Comparison of ENCODE assay signal across 1 cellular context in the genomic region with DNA sequence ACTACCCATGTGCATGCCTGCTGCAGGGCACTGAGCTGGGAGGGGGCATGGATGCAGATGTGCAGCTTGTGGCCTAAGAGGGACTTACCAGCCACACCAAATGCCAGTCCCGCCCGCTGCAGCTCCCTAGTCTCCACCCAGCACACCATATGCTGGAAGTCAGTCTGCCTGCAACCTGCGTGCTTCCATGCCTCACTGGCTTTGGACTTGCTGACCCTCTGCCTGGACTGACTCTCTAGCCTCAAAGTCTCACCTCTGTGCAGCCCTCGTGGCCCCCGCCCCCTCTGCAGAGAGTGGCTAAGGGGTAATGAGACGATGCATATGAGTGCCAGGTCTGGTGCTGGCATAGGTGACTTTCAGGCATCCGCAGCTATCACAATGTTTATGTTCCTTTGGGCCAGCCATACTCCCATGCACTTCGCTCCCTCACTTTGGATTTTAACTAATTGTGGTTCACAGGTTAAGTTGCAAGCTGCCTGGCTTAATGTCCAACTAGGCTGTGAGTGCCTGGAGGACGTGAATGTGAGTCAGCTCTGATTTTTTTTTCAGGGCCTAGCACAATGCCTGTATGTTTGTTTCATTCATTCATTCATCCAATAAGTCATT.
TF ChIP-seq lines count a peak whose summit lies in the region.

No MANE protein-coding gene starts in this region.

TF ChIP-seq in HepG2, 621 proteins besides CTCF, POLR2A, EP300 and RAD21 (continued from another document and continues in another):
- TF ChIP-seq ZFYVE20 (CRISPR knock-in tag; IDR thresholded peaks at IDR 0.05; ENCODE audit: borderline replicate concordance, low read depth) (no peak), SOX13 (IDR thresholded peaks at IDR 0.05) (no peak), SOX13 (CRISPR knock-in tag; conservative IDR thresholded peaks at IDR 0.05 in 1 of 2, IDR thresholded peaks at IDR 0.05 in 1 of 2) (no peak), ZBTB8A (CRISPR knock-in tag; IDR thresholded peaks at IDR 0.05; ENCODE audit: borderline replicate concordance, low read depth) (no peak), EZH2 (conservative IDR thresholded peaks at IDR 0.05; ENCODE audit: low read depth, low read length) (no peak), ZNF589 (CRISPR knock-in tag; conservative IDR thresholded peaks at IDR 0.05) (0 out of 2 replicates have a peak, but pooled peaks have one; percentile 52), KAT7 (CRISPR knock-in tag; IDR thresholded peaks at IDR 0.05; ENCODE audit: borderline replicate concordance) (no peak), ZNF17 (CRISPR knock-in tag; IDR thresholded peaks at IDR 0.05) (no peak), ZBTB3 (CRISPR knock-in tag; IDR thresholded peaks at IDR 0.05; ENCODE audit: borderline replicate concordance, low read depth) (no peak), NFRKB (IDR thresholded peaks at IDR 0.05) (no peak), ZNF496 (CRISPR knock-in tag; IDR thresholded peaks at IDR 0.05; ENCODE audit: insufficient replicate concordance) (no peak), TRIM24 (CRISPR knock-in tag; IDR thresholded peaks at IDR 0.05) (no peak), ZIK1 (CRISPR knock-in tag; IDR thresholded peaks at IDR 0.05; ENCODE audit: borderline replicate concordance, low read depth) (no peak), ZNF10 (CRISPR knock-in tag; IDR thresholded peaks at IDR 0.05; ENCODE audit: borderline replicate concordance, low read depth) (no peak), KDM2A (CRISPR knock-in tag; IDR thresholded peaks at IDR 0.05; ENCODE audit: borderline replicate concordance, low read depth) (0 out of 2 replicates have a peak, but pooled peaks have one; percentile 27), ESRRA (CRISPR knock-in tag; IDR thresholded peaks at IDR 0.05; ENCODE audit: low read depth) (no peak), LCORL (IDR thresholded peaks at IDR 0.05) (no peak), LCORL (CRISPR knock-in tag; IDR thresholded peaks at IDR 0.05) (peak; percentile 63), ZFP36L2 (CRISPR knock-in tag; IDR thresholded peaks at IDR 0.05) (no peak), BRCA1 (CRISPR knock-in tag; IDR thresholded peaks at IDR 0.05) (no peak), SMAD9 (CRISPR knock-in tag; IDR thresholded peaks at IDR 0.05) (no peak), ZNF781 (CRISPR knock-in tag; IDR thresholded peaks at IDR 0.05; ENCODE audit: borderline replicate concordance, not compliant biosample characterization) (no peak), KLF9 (CRISPR knock-in tag; IDR thresholded peaks at IDR 0.05; ENCODE audit: low read depth) (no peak), ZNF761 (CRISPR knock-in tag; conservative IDR thresholded peaks at IDR 0.05) (no peak), GMEB1 (CRISPR knock-in tag; IDR thresholded peaks at IDR 0.05; ENCODE audit: borderline replicate concordance) (no peak), TCF7L2 (IDR thresholded peaks at IDR 0.05; ENCODE audit: low read depth, low read length) (no peak), STAT5B (CRISPR knock-in tag; IDR thresholded peaks at IDR 0.05) (no peak), ZNF629 (CRISPR knock-in tag; conservative IDR thresholded peaks at IDR 0.05) (no peak), EED (CRISPR knock-in tag; IDR thresholded peaks at IDR 0.05) (no peak), KDM6A (CRISPR knock-in tag; IDR thresholded peaks at IDR 0.05; ENCODE audit: low read depth) (no peak; the same call in 1 of the 2 replicates), NAIF1 (CRISPR knock-in tag; IDR thresholded peaks at IDR 0.05; ENCODE audit: borderline replicate concordance) (no peak)
- TF ChIP-seq, protein P1, sequence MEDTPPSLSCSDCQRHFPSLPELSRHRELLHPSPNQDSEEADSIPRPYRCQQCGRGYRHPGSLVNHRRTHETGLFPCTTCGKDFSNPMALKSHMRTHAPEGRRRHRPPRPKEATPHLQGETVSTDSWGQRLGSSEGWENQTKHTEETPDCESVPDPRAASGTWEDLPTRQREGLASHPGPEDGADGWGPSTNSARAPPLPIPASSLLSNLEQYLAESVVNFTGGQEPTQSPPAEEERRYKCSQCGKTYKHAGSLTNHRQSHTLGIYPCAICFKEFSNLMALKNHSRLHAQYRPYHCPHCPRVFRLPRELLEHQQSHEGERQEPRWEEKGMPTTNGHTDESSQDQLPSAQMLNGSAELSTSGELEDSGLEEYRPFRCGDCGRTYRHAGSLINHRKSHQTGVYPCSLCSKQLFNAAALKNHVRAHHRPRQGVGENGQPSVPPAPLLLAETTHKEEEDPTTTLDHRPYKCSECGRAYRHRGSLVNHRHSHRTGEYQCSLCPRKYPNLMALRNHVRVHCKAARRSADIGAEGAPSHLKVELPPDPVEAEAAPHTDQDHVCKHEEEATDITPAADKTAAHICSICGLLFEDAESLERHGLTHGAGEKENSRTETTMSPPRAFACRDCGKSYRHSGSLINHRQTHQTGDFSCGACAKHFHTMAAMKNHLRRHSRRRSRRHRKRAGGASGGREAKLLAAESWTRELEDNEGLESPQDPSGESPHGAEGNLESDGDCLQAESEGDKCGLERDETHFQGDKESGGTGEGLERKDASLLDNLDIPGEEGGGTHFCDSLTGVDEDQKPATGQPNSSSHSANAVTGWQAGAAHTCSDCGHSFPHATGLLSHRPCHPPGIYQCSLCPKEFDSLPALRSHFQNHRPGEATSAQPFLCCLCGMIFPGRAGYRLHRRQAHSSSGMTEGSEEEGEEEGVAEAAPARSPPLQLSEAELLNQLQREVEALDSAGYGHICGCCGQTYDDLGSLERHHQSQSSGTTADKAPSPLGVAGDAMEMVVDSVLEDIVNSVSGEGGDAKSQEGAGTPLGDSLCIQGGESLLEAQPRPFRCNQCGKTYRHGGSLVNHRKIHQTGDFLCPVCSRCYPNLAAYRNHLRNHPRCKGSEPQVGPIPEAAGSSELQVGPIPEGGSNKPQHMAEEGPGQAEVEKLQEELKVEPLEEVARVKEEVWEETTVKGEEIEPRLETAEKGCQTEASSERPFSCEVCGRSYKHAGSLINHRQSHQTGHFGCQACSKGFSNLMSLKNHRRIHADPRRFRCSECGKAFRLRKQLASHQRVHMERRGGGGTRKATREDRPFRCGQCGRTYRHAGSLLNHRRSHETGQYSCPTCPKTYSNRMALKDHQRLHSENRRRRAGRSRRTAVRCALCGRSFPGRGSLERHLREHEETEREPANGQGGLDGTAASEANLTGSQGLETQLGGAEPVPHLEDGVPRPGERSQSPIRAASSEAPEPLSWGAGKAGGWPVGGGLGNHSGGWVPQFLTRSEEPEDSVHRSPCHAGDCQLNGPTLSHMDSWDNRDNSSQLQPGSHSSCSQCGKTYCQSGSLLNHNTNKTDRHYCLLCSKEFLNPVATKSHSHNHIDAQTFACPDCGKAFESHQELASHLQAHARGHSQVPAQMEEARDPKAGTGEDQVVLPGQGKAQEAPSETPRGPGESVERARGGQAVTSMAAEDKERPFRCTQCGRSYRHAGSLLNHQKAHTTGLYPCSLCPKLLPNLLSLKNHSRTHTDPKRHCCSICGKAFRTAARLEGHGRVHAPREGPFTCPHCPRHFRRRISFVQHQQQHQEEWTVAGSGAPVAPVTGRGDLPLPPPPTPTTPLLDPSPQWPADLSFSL (CRISPR knock-in tag; IDR thresholded peaks at IDR 0.05) = no peak
- TF ChIP-seq, protein P2, sequence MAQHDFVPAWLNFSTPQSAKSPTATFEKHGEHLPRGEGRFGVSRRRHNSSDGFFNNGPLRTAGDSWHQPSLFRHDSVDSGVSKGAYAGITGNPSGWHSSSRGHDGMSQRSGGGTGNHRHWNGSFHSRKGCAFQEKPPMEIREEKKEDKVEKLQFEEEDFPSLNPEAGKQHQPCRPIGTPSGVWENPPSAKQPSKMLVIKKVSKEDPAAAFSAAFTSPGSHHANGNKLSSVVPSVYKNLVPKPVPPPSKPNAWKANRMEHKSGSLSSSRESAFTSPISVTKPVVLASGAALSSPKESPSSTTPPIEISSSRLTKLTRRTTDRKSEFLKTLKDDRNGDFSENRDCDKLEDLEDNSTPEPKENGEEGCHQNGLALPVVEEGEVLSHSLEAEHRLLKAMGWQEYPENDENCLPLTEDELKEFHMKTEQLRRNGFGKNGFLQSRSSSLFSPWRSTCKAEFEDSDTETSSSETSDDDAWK (CRISPR knock-in tag; IDR thresholded peaks at IDR 0.05) = no peak
- TF ChIP-seq, protein P3, sequence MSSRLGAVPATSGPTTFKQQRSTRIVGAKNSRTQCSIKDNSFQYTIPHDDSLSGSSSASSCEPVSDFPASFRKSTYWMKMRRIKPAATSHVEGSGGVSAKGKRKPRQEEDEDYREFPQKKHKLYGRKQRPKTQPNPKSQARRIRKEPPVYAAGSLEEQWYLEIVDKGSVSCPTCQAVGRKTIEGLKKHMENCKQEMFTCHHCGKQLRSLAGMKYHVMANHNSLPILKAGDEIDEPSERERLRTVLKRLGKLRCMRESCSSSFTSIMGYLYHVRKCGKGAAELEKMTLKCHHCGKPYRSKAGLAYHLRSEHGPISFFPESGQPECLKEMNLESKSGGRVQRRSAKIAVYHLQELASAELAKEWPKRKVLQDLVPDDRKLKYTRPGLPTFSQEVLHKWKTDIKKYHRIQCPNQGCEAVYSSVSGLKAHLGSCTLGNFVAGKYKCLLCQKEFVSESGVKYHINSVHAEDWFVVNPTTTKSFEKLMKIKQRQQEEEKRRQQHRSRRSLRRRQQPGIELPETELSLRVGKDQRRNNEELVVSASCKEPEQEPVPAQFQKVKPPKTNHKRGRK (CRISPR knock-in tag; IDR thresholded peaks at IDR 0.05) = no peak
- TF ChIP-seq, protein P4, sequence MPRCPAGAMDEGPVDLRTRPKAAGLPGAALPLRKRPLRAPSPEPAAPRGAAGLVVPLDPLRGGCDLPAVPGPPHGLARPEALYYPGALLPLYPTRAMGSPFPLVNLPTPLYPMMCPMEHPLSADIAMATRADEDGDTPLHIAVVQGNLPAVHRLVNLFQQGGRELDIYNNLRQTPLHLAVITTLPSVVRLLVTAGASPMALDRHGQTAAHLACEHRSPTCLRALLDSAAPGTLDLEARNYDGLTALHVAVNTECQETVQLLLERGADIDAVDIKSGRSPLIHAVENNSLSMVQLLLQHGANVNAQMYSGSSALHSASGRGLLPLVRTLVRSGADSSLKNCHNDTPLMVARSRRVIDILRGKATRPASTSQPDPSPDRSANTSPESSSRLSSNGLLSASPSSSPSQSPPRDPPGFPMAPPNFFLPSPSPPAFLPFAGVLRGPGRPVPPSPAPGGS (CRISPR knock-in tag; IDR thresholded peaks at IDR 0.05) = no peak
- TF ChIP-seq, protein P5, sequence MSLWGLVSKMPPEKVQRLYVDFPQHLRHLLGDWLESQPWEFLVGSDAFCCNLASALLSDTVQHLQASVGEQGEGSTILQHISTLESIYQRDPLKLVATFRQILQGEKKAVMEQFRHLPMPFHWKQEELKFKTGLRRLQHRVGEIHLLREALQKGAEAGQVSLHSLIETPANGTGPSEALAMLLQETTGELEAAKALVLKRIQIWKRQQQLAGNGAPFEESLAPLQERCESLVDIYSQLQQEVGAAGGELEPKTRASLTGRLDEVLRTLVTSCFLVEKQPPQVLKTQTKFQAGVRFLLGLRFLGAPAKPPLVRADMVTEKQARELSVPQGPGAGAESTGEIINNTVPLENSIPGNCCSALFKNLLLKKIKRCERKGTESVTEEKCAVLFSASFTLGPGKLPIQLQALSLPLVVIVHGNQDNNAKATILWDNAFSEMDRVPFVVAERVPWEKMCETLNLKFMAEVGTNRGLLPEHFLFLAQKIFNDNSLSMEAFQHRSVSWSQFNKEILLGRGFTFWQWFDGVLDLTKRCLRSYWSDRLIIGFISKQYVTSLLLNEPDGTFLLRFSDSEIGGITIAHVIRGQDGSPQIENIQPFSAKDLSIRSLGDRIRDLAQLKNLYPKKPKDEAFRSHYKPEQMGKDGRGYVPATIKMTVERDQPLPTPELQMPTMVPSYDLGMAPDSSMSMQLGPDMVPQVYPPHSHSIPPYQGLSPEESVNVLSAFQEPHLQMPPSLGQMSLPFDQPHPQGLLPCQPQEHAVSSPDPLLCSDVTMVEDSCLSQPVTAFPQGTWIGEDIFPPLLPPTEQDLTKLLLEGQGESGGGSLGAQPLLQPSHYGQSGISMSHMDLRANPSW (CRISPR knock-in tag; IDR thresholded peaks at IDR 0.05; ENCODE audit: borderline replicate concordance) = no peak
- TF ChIP-seq, protein P6, sequence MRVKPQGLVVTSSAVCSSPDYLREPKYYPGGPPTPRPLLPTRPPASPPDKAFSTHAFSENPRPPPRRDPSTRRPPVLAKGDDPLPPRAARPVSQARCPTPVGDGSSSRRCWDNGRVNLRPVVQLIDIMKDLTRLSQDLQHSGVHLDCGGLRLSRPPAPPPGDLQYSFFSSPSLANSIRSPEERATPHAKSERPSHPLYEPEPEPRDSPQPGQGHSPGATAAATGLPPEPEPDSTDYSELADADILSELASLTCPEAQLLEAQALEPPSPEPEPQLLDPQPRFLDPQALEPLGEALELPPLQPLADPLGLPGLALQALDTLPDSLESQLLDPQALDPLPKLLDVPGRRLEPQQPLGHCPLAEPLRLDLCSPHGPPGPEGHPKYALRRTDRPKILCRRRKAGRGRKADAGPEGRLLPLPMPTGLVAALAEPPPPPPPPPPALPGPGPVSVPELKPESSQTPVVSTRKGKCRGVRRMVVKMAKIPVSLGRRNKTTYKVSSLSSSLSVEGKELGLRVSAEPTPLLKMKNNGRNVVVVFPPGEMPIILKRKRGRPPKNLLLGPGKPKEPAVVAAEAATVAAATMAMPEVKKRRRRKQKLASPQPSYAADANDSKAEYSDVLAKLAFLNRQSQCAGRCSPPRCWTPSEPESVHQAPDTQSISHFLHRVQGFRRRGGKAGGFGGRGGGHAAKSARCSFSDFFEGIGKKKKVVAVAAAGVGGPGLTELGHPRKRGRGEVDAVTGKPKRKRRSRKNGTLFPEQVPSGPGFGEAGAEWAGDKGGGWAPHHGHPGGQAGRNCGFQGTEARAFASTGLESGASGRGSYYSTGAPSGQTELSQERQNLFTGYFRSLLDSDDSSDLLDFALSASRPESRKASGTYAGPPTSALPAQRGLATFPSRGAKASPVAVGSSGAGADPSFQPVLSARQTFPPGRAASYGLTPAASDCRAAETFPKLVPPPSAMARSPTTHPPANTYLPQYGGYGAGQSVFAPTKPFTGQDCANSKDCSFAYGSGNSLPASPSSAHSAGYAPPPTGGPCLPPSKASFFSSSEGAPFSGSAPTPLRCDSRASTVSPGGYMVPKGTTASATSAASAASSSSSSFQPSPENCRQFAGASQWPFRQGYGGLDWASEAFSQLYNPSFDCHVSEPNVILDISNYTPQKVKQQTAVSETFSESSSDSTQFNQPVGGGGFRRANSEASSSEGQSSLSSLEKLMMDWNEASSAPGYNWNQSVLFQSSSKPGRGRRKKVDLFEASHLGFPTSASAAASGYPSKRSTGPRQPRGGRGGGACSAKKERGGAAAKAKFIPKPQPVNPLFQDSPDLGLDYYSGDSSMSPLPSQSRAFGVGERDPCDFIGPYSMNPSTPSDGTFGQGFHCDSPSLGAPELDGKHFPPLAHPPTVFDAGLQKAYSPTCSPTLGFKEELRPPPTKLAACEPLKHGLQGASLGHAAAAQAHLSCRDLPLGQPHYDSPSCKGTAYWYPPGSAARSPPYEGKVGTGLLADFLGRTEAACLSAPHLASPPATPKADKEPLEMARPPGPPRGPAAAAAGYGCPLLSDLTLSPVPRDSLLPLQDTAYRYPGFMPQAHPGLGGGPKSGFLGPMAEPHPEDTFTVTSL (CRISPR knock-in tag; IDR thresholded peaks at IDR 0.05; ENCODE audit: borderline replicate concordance) = no peak
